15 cellular contexts compared by ENCODE assay signal in genomic region chr20:63693079-63693974, GRCh38. TPM values are rescaled to one million over a fixed set of nuclear protein-coding genes. Genes with fewer than 3 reads are reported as not detected.
DNase-seq lines count a peak whose midpoint lies in the region; ATAC-seq and TF ChIP-seq lines count a peak whose summit lies in the region.
"Had no signal": no experiment of that assay in that cellular context is flagged by ENCODE, and none has a peak within 500 bp of the region (broad histone marks: within the 10 kb centered on the region; RNA-seq: fewer than 3 reads in every experiment).

No MANE protein-coding gene starts in this region.

- H3K36me3 ChIP-seq in CD8-positive, alpha-beta memory T cell (ENCODE audit: insufficient read depth, low read length), result no peaks in the 10 kb centered on the region
- H3K36me3 ChIP-seq in mesendoderm (ENCODE audit: control insufficient read depth, insufficient read depth, low read length), result no peaks in the 10 kb centered on the region

- H2BK5ac ChIP-seq in mesendoderm (ENCODE audit: low read length), result no peak overlapping the region

- H3K27me3 Mint-ChIP-seq in CD8-positive, alpha-beta memory T cell, result peaks cover 0 to 7% of the 10 kb centered on the region in 2 donors
- no peaks in the 10 kb centered on the region for H3K27me3 Mint-ChIP-seq in natural killer cell (ENCODE audit: low read depth in 2 of 2)

- no peak overlapping the region for H3K23ac ChIP-seq in mesendoderm (ENCODE audit: low read length)

- peaks cover 0 to 5% (median 0%) of the 10 kb centered on the region in 5 donors for H3K9me3 Mint-ChIP-seq in CD8-positive, alpha-beta memory T cell
- no peaks in the 10 kb centered on the region for H3K9me3 Mint-ChIP-seq in natural killer cell

- WGBS in mesendoderm (ENCODE audit: extremely low coverage, insufficient coverage, low lambda C conversion rate), result no CpG with 5 or more reads among the region's 13 CpGs

- peak overlapping the region in 5 of 8 donors; percentile 8 to 79 (median 73) for H3K27ac Mint-ChIP-seq in CD8-positive, alpha-beta memory T cell
- peak overlapping the region; percentile 87 to 90 for H3K27ac Mint-ChIP-seq in natural killer cell

- no peak overlapping the region for H4K5ac ChIP-seq in mesendoderm (ENCODE audit: low read length)

- CTCF ChIA-PET in CD8-positive, alpha-beta memory T cell (lab: Charles Lee), result no interaction called here
- CTCF ChIA-PET in RWPE1 (lab: Yijun Ruan, JAX), result interaction anchor here (1.2 kb wide), 1 partner anchor 102 kb away, joined by 3 read pairs; no protein-coding TSS in a partner anchor

- H3K4me1 ChIP-seq in CD8-positive, alpha-beta memory T cell (ENCODE audit: insufficient read depth, low read length), result peaks cover 16% of the 10 kb centered on the region
- H3K4me1 ChIP-seq in mesendoderm (ENCODE audit: control insufficient read depth, low read depth, low read length), result no peaks in the 10 kb centered on the region

- no peak overlapping the region for H2AK5ac ChIP-seq in mesendoderm (ENCODE audit: low read length)

- intact Hi-C loops in natural killer cell (cut with micrococcal nuclease), result no loop called here

- H3K79me2 ChIP-seq in mesendoderm (ENCODE audit: control insufficient read depth, insufficient read depth, low read length), result no peaks in the 10 kb centered on the region

- H3K4me3 ChIP-seq in CD8-positive, alpha-beta memory T cell (ENCODE audit: low read length), result no peak overlapping the region
- no peak overlapping the region for H3K4me3 ChIP-seq in mesendoderm (ENCODE audit: low read length)
- H3K4me3 ChIP-seq: Peyer's patch had no signal

- no peaks in the 10 kb centered on the region for H3K27me3 ChIP-seq in CD8-positive, alpha-beta memory T cell (ENCODE audit: insufficient read depth, low read length, poor library complexity, severe bottlenecking)
- no peaks in the 10 kb centered on the region for H3K27me3 ChIP-seq in mesendoderm (ENCODE audit: insufficient read depth, low read length, poor library complexity)
- H3K27me3 ChIP-seq: Peyer's patch had no signal

- no peak overlapping the region for H3K27ac ChIP-seq in CD8-positive, alpha-beta memory T cell (ENCODE audit: low read depth, low read length)
- H3K27ac ChIP-seq in RWPE1 (peak overlapping the region; percentile 97), cingulate gyrus (ENCODE audit: low read depth, low read length) (peak overlapping the region; percentile 54), mesendoderm (ENCODE audit: low read depth, low read length) (no peak overlapping the region)
- H3K27ac ChIP-seq: Peyer's patch had no signal

- TF ChIP-seq CTCF in RWPE1 (conservative IDR thresholded peaks at IDR 0.05; ENCODE audit: low read depth) (no peak), natural killer cell (IDR thresholded peaks at IDR 0.05) (no peak)

- POLR2A ChIA-PET in CD8-positive, alpha-beta memory T cell (lab: Charles Lee), result no interaction called here
- POLR2A ChIA-PET in RWPE1 (lab: Yijun Ruan, JAX; ENCODE audit: low non-redundant PET), result interaction anchor here (1.4 kb wide), 1 partner anchor 10 kb away, joined by 5 read pairs; no protein-coding TSS in a partner anchor

- H3K79me1 ChIP-seq in mesendoderm (ENCODE audit: low read length), result no peaks in the 10 kb centered on the region

- no peak for DNase-seq in CD8-positive, alpha-beta memory T cell
- no peak for DNase-seq in RWPE1 (ENCODE audit: low spot score)
- no peak for DNase-seq in natural killer cell
- no peak for DNase-seq in GDM1 (lab: John Stamatoyannopoulos, UW)
- no peak for DNase-seq in mesendoderm
- DNase-seq in activated effector memory CD4-positive, alpha-beta T cell treated with Interleukin-2 at 50 U/mL for 16 hours, result no peak
- DNase-seq: activated CD8-positive, alpha-beta memory T cell treated with anti-CD3 and anti-CD28 coated beads for 24 hours; C1 segment of cervical spinal cord; effector memory CD4-positive, alpha-beta T cell; NCI-H69; stimulated activated CD4-positive, alpha-beta T cell treated with anti-CD3 and anti-CD28 coated beads, Interleukin-4, amount 100 ng/mL, for 1 hour; stimulated activated naive CD4-positive, alpha-beta T cell treated with Interleukin-2 at 50 U/mL for 16 hours had no signal

- H2BK120ac ChIP-seq in mesendoderm (ENCODE audit: low read depth, low read length), result no peak overlapping the region

- H4K8ac ChIP-seq in mesendoderm (ENCODE audit: low read depth, low read length), result no peak overlapping the region

- no peak overlapping the region for H3K4ac ChIP-seq in mesendoderm (ENCODE audit: low read depth, low read length)

- no peak overlapping the region for H2BK15ac ChIP-seq in mesendoderm (replicated peaks; ENCODE audit: low read depth)

- H3K36me3 Mint-ChIP-seq in CD8-positive, alpha-beta memory T cell, result peaks cover 0 to 4% (median 0%) of the 10 kb centered on the region in 3 donors
- H3K36me3 Mint-ChIP-seq in natural killer cell, result no peaks in the 10 kb centered on the region

- no peak overlapping the region for H3K18ac ChIP-seq in mesendoderm (ENCODE audit: low read length)

- no peak overlapping the region for H3K9ac ChIP-seq in mesendoderm (ENCODE audit: low read length)

- H3K4me1 Mint-ChIP-seq in CD8-positive, alpha-beta memory T cell, result peaks cover 0 to 34% (median 6%) of the 10 kb centered on the region in 3 donors
- peaks cover 0 to 27% of the 10 kb centered on the region in 2 donors for H3K4me1 Mint-ChIP-seq in natural killer cell

- no peak overlapping the region for H3K56ac ChIP-seq in mesendoderm (ENCODE audit: low read length)

- H3K9me3 ChIP-seq in CD8-positive, alpha-beta memory T cell (ENCODE audit: low read length), result no peaks in the 10 kb centered on the region
- H3K9me3 ChIP-seq: Peyer's patch had no signal

- peak overlapping the region in 3 of 7 donors; percentile 41 to 65 (median 50) for H3K4me3 Mint-ChIP-seq in CD8-positive, alpha-beta memory T cell
- H3K4me3 Mint-ChIP-seq in natural killer cell, result peak overlapping the region; percentile 74

- no peak overlapping the region for H3K4me2 ChIP-seq in mesendoderm (ENCODE audit: low read length)

- peak in 1 of 3 donors; percentile 28 for ATAC-seq in natural killer cell
- ATAC-seq in GM21360 (IDR thresholded peaks at IDR 0.05; ENCODE audit: unreplicated experiment), result no peak

RNA-seq across cellular contexts. Expression of gene TNFRSF6B, which starts 3.1 kb away (rescaled TPM):
- not detected for total RNA-seq in CD8-positive, alpha-beta memory T cell
- 0.22 TPM for polyA plus RNA-seq in CD8-positive, alpha-beta memory T cell
- not detected for total RNA-seq in natural killer cell
- 0.69 TPM for polyA plus RNA-seq in mesendoderm (2013, experiment 1 of 2)
- 0.43 TPM for polyA plus RNA-seq in mesendoderm (2013, experiment 2 of 2)

RNA-seq across cellular contexts. Expression of gene ARFRP1, which starts 14.4 kb away (rescaled TPM):
- total RNA-seq in CD8-positive, alpha-beta memory T cell, result 10 to 100 TPM; 63.7 to 72.8 TPM
- 73.9 TPM for polyA plus RNA-seq in CD8-positive, alpha-beta memory T cell
- 10 to 100 TPM; 43.9 to 55.8 (median 50.6) TPM for total RNA-seq in natural killer cell
- polyA plus RNA-seq in mesendoderm (2013, experiment 1 of 2), result 6.7 TPM
- polyA plus RNA-seq in mesendoderm (2013, experiment 2 of 2), result 7.2 TPM

RNA-seq across cellular contexts. Expression of gene ZGPAT, which starts 14.5 kb away (rescaled TPM):
- 10 to 100 TPM; 29.7 to 29.9 TPM for total RNA-seq in CD8-positive, alpha-beta memory T cell
- 77.5 TPM for polyA plus RNA-seq in CD8-positive, alpha-beta memory T cell
- 10 to 100 TPM; 39.3 to 47.7 (median 46.1) TPM for total RNA-seq in natural killer cell
- polyA plus RNA-seq in mesendoderm (2013, experiment 1 of 2), result 12.3 TPM
- 12.2 TPM for polyA plus RNA-seq in mesendoderm (2013, experiment 2 of 2)

RNA-seq across cellular contexts. Expression of gene RTEL1, which starts 35.2 kb away (rescaled TPM):
- 10 to 100 TPM; 52.3 to 54.5 TPM for total RNA-seq in CD8-positive, alpha-beta memory T cell
- 5.7 TPM for polyA plus RNA-seq in CD8-positive, alpha-beta memory T cell
- 10 to 100 TPM; 36.3 to 52.0 (median 40.4) TPM for total RNA-seq in natural killer cell
- polyA plus RNA-seq in mesendoderm (2013, experiment 1 of 2), result 15.8 TPM
- 14.6 TPM for polyA plus RNA-seq in mesendoderm (2013, experiment 2 of 2)

RNA-seq across cellular contexts. Expression of gene STMN3, which starts 40.1 kb away (rescaled TPM):
- total RNA-seq in CD8-positive, alpha-beta memory T cell, result 10 to 100 TPM; 21.0 to 21.6 TPM
- 24.7 TPM for polyA plus RNA-seq in CD8-positive, alpha-beta memory T cell
- total RNA-seq in natural killer cell, result 10 to 100 TPM in 1 of 3 donors, 1 to 10 TPM in 2; 6.7 to 12.9 (median 8.3) TPM
- 14.8 TPM for polyA plus RNA-seq in mesendoderm (2013, experiment 1 of 2)
- 15.4 TPM for polyA plus RNA-seq in mesendoderm (2013, experiment 2 of 2)

Comparison
In these comparisons a context has a peak if more than half of its experiments do, and no peak if none do; other contexts are left out.
1. H3K27ac ChIP-seq: peak in RWPE1 (single experiment) and cingulate gyrus (single experiment); none in CD8-positive, alpha-beta memory T cell (single experiment) and mesendoderm (single experiment).